16 cellular contexts compared by ENCODE assay signal in genomic region chr13:60647547-60647946, GRCh38.
DNase-seq lines count a peak whose midpoint lies in the region; ATAC-seq and TF ChIP-seq lines count a peak whose summit lies in the region.
"Had no signal": no experiment of that assay in that cellular context is flagged by ENCODE, and none has a peak within 500 bp of the region (broad histone marks: within the 10 kb centered on the region; RNA-seq: fewer than 3 reads in every experiment).

No MANE protein-coding gene starts in this region.

- no peaks in the 10 kb centered on the region for H3K23me2 ChIP-seq in H9 (ENCODE audit: insufficient read length, low read depth, low read length, poor library complexity, severe bottlenecking)

- no peak overlapping the region for H3K9ac ChIP-seq in H9 (ENCODE audit: extremely low read depth, insufficient read length, low read length)
- no peak overlapping the region for H3K9ac ChIP-seq in neural progenitor cell
- H3K9ac ChIP-seq: BLaER1, GM23248 had no signal

- no peak overlapping the region for H3K56ac ChIP-seq in H9 (ENCODE audit: insufficient read length, low read depth, low read length)

- H3K9me3 ChIP-seq in H9 (ENCODE audit: control insufficient read depth, low read depth, low read length) (no peaks in the 10 kb centered on the region), neural progenitor cell (ENCODE audit: low read depth) (no peaks in the 10 kb centered on the region)
- H3K9me3 ChIP-seq: BLaER1 had no signal

- POLR2A ChIA-PET in WTC11 (lab: Charles Lee) = interaction anchor here (0.7 kb wide), 1 partner anchor 30 kb away, joined by 4 read pairs; no protein-coding TSS in a partner anchor

- H2AK5ac ChIP-seq in H9 (ENCODE audit: insufficient read length, low read length) = no peak overlapping the region

- peaks cover 4 to 9% of the 10 kb centered on the region in 2 experiments; a peak in 4 of 5 replicates for H3K9me3 Mint-ChIP-seq in H9
- peaks cover 11% of the 10 kb centered on the region for H3K9me3 Mint-ChIP-seq in WTC11
- H3K9me3 Mint-ChIP-seq in neural progenitor cell = peaks cover 10% of the 10 kb centered on the region

- no peak overlapping the region for H3K18ac ChIP-seq in H9 (ENCODE audit: insufficient read length, low read depth, low read length)

- H3K4me3 Mint-ChIP-seq in H9 = no peak overlapping the region
- H3K4me3 Mint-ChIP-seq in WTC11 = no peak overlapping the region
- no peak overlapping the region for H3K4me3 Mint-ChIP-seq in neural progenitor cell
- H3K4me3 Mint-ChIP-seq: CD14-positive monocyte; CD8-positive, alpha-beta T cell had no signal

- no peak overlapping the region for H3K4ac ChIP-seq in H9 (ENCODE audit: low read depth, low read length)

- H3K79me2 ChIP-seq in H9 (ENCODE audit: insufficient read depth, low read length) (no peaks in the 10 kb centered on the region), neural progenitor cell (ENCODE audit: low read depth) (no peaks in the 10 kb centered on the region)

- H3K4me3 ChIP-seq in neural progenitor cell = no peak overlapping the region
- H3K4me3 ChIP-seq: BLaER1, GM12878, GM23248 had no signal

- ATAC-seq in WTC11 (peak; percentile 86), GM19463 (IDR thresholded peaks at IDR 0.05; ENCODE audit: unreplicated experiment) (no peak)
- ATAC-seq: CD8-positive, alpha-beta T cell; GM12878 had no signal

- no peak overlapping the region for H4K8ac ChIP-seq in H9 (replicated peaks; ENCODE audit: insufficient read length, low read depth, low read length)

- no peak overlapping the region for H2BK5ac ChIP-seq in H9 (ENCODE audit: insufficient read length, low read length)

- H3T11ph ChIP-seq in H9 (ENCODE audit: low read length) = no peak overlapping the region

- no peak for TF ChIP-seq CTCF in H9 (conservative IDR thresholded peaks at IDR 0.05)
- no peak for TF ChIP-seq CTCF in WTC11 (IDR thresholded peaks at IDR 0.05)
- no peak for TF ChIP-seq CTCF in neural progenitor cell (IDR thresholded peaks at IDR 0.05)

- H2AFZ ChIP-seq in H9 (ENCODE audit: low read length) (no peak overlapping the region), neural progenitor cell (replicated peaks) (peak overlapping the region; percentile 13)
- H2AFZ ChIP-seq: GM23248 had no signal

- H3K14ac ChIP-seq in H9 (ENCODE audit: insufficient read depth, low read length) = no peak overlapping the region

- H4K91ac ChIP-seq in H9 (ENCODE audit: insufficient read length, low read depth, low read length) = no peak overlapping the region

- peaks cover 9% of the 10 kb centered on the region; the same call in 1 of the 2 replicates for H3K4me1 ChIP-seq in H9 (ENCODE audit: insufficient read depth, low read length)
- peaks cover 35% of the 10 kb centered on the region for H3K4me1 ChIP-seq in neural progenitor cell
- H3K4me1 ChIP-seq: BLaER1 had no signal

- no peak overlapping the region for H2BK15ac ChIP-seq in H9 (ENCODE audit: low read depth, low read length)

- no peaks in the 10 kb centered on the region for H4K20me1 ChIP-seq in H9 (ENCODE audit: control insufficient read depth, insufficient read depth, insufficient read length)
- H4K20me1 ChIP-seq in neural progenitor cell (ENCODE audit: low read depth) = no peaks in the 10 kb centered on the region
- H4K20me1 ChIP-seq: BLaER1 had no signal

- H3F3A ChIP-seq in neural progenitor cell (ENCODE audit: low read depth) = no peaks in the 10 kb centered on the region

- H3K79me1 ChIP-seq in H9 (ENCODE audit: insufficient read depth, low read depth, low read length, poor library complexity, severe bottlenecking) = no peaks in the 10 kb centered on the region

- H3K4me2 ChIP-seq in H9 (ENCODE audit: insufficient read depth, insufficient read length, low read length) (no peak overlapping the region), neural progenitor cell (no peak overlapping the region)
- H3K4me2 ChIP-seq: BLaER1 had no signal

- H2BK120ac ChIP-seq in H9 (ENCODE audit: low read depth, low read length, poor library complexity, severe bottlenecking) = no peak overlapping the region

- H3K27ac ChIP-seq in H9 (ENCODE audit: insufficient read length, low read depth, low read length) (no peak overlapping the region), neural progenitor cell (no peak overlapping the region)
- H3K27ac ChIP-seq: BLaER1, GM23248 had no signal

- H3K27me3 Mint-ChIP-seq in H9 (ENCODE audit: low read depth) (no peaks in the 10 kb centered on the region; the same call in 1 of the 2 replicates), WTC11 (ENCODE audit: low read depth) (peaks cover 4% of the 10 kb centered on the region), neural progenitor cell (ENCODE audit: insufficient read depth, low read depth) (peaks cover 6% of the 10 kb centered on the region)

- H3K36me3 ChIP-seq in neural progenitor cell = no peaks in the 10 kb centered on the region
- H3K36me3 ChIP-seq: BLaER1 had no signal

- H3K27me3 ChIP-seq in H9 (ENCODE audit: insufficient read depth, low read length) = no peaks in the 10 kb centered on the region
- H3K27me3 ChIP-seq in neural progenitor cell = no peaks in the 10 kb centered on the region
- H3K27me3 ChIP-seq: BLaER1 had no signal

- H3K27ac Mint-ChIP-seq in H9 (peak overlapping the region in 2 of 3 experiments; percentile 75 to 86; a peak in 5 of 7 replicates), WTC11 (peak overlapping the region; percentile 42; the same call in 1 of the 2 replicates), neural progenitor cell (no peak overlapping the region)
- H3K27ac Mint-ChIP-seq: CD14-positive monocyte; CD8-positive, alpha-beta T cell had no signal

- peaks cover 29 to 34% of the 10 kb centered on the region in 2 experiments for H3K4me1 Mint-ChIP-seq in H9
- peaks cover 26% of the 10 kb centered on the region for H3K4me1 Mint-ChIP-seq in WTC11
- H3K4me1 Mint-ChIP-seq in neural progenitor cell = peaks cover 21% of the 10 kb centered on the region
- H3K4me1 Mint-ChIP-seq: CD14-positive monocyte had no signal

- H3K23ac ChIP-seq in H9 (ENCODE audit: insufficient read length, low read depth, low read length) = no peak overlapping the region

- no peak overlapping the region for H2BK12ac ChIP-seq in H9 (ENCODE audit: insufficient read length, low read depth, low read length)

- DNase-seq in H9 = no peak
- no peak for DNase-seq in WTC11 (ENCODE audit: low spot score)
- DNase-seq in iPS DF 19.7 (ENCODE audit: low read depth, low spot score) = peak; percentile 35
- DNase-seq in neural progenitor cell (ENCODE audit: low spot score) = no peak
- DNase-seq in NOMO-1 (lab: John Stamatoyannopoulos, UW; ENCODE audit: unreplicated experiment in 2 of 2) = no peak
- no peak for DNase-seq in CD1c-positive myeloid dendritic cell (ENCODE audit: extremely low spot score)
- DNase-seq: 8988T; Calu3; CD8-positive, alpha-beta T cell; DMS79 treated with DMSO at 0.1 percent for 48 hours; GM23248; H7 had no signal

- H3K36me3 Mint-ChIP-seq in H9 (ENCODE audit: insufficient read depth in 1 of 3, low read depth in 3 of 3) (peaks cover 0 to 4% (median 0%) of the 10 kb centered on the region in 3 experiments; a peak in 3 of 7 replicates), WTC11 (no peaks in the 10 kb centered on the region; the same call in 1 of the 2 replicates), neural progenitor cell (peaks cover 2% of the 10 kb centered on the region)
- H3K36me3 Mint-ChIP-seq: CD14-positive monocyte; CD8-positive, alpha-beta T cell had no signal

- CTCF ChIA-PET in WTC11 (lab: Charles Lee) = interaction anchor here (1.5 kb wide), 2 partner anchors 20 to 30 kb away, joined by 4 read pairs; no protein-coding TSS in a partner anchor

- H2BK20ac ChIP-seq in H9 (ENCODE audit: low read depth, low read length, poor library complexity, severe bottlenecking) = no peak overlapping the region

- H4K5ac ChIP-seq in H9 (ENCODE audit: insufficient read length, low read depth, low read length) = no peak overlapping the region

TF ChIP-seq in WTC11, 78 proteins besides CTCF, POLR2A, EP300 and RAD21 (continues in another document):
- no peak for TF ChIP-seq ATF1 (CRISPR knock-in tag; IDR thresholded peaks at IDR 0.05)
- no peak for TF ChIP-seq PRRX2 (CRISPR knock-in tag; IDR thresholded peaks at IDR 0.05)
- no peak for TF ChIP-seq CREM (CRISPR knock-in tag; IDR thresholded peaks at IDR 0.05)
- no peak for TF ChIP-seq NFYB (CRISPR knock-in tag; conservative IDR thresholded peaks at IDR 0.05; ENCODE audit: low read depth)
- TF ChIP-seq, protein P1, sequence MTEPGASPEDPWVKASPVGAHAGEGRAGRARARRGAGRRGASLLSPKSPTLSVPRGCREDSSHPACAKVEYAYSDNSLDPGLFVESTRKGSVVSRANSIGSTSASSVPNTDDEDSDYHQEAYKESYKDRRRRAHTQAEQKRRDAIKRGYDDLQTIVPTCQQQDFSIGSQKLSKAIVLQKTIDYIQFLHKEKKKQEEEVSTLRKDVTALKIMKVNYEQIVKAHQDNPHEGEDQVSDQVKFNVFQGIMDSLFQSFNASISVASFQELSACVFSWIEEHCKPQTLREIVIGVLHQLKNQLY (CRISPR knock-in tag; IDR thresholded peaks at IDR 0.05) = no peak
- TF ChIP-seq, protein P2, sequence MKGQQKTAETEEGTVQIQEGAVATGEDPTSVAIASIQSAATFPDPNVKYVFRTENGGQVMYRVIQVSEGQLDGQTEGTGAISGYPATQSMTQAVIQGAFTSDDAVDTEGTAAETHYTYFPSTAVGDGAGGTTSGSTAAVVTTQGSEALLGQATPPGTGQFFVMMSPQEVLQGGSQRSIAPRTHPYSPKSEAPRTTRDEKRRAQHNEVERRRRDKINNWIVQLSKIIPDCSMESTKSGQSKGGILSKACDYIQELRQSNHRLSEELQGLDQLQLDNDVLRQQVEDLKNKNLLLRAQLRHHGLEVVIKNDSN (CRISPR knock-in tag; IDR thresholded peaks at IDR 0.05) = no peak
- no peak for TF ChIP-seq FOXJ3 (CRISPR knock-in tag; IDR thresholded peaks at IDR 0.05; ENCODE audit: borderline replicate concordance)
- TF ChIP-seq, protein P3, sequence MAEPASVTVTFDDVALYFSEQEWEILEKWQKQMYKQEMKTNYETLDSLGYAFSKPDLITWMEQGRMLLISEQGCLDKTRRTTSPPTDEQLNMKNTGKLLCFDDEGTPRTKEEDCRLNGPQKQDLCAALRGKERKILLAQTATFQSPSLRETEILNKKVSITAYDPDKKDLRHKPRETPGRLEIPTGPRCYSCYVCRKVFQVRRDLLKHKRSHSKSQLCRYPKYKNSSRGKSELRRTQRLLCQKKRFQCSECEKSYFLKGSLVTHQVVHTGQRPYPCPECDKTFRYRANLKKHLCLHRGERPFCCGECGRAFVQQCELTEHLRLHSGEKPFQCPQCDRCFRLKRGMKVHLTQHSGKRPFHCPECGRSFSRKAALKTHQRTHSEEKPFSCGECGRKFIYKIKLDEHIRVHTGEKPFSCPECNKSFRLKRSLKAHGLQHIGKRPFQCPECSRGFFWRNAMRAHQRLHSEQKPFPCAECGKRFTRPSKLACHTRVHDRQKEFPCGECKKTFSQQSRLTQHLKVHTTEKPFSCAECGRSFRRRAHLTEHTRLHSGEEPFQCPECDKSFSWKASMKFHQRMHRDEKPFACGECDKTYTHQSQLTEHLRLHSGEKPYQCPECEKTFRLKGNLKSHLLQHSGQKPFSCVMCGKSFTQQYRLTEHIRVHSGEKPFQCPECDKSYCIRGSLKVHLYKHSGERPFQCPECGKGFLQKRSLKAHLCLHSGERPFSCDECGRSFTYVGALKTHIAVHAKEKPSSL (CRISPR knock-in tag; conservative IDR thresholded peaks at IDR 0.05) = no peak
